Comparison of ENCODE assay signal across 3 cellular contexts in the genomic region with DNA sequence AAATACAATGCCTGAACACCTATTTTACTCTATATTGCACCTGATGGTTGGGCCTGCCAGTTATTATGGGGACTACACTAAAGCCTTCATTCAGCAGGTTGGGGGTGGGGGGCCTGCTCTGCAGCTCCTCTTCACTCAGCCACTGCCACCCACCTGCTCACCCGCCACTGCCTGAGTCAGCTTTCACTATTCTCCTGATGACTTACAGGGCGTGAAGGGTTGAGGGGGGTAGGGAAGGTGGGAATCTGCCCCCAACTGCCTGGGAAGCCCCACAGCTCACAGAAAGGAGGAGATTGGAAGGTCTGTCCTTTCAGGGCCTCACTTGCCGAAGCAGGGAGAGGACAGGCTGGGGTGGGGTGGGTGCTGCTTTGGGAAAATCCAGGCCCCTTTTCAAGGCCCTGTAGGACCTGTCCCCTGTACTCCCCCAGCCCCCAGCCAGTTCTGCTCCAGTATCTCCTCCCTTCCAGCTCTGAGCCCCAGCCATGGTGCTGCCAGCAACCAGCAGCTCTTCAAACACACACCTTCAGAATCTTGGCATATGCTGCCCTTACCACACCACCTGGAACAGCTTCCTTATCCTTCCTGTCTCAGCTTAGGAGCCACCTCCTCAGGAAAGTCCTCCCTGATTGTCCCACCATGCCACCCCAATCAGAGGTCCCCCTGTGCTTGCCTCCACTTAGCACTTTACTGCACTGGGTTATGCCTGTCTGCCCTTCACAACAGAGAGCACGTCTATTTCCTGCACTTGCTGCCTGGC.
TF ChIP-seq lines count a peak whose summit lies in the region.

No MANE protein-coding gene starts in this region.

TF ChIP-seq in GM23338, 12 proteins besides CTCF, POLR2A, EP300 and RAD21 (continues in another document):
- TF ChIP-seq, protein P1, sequence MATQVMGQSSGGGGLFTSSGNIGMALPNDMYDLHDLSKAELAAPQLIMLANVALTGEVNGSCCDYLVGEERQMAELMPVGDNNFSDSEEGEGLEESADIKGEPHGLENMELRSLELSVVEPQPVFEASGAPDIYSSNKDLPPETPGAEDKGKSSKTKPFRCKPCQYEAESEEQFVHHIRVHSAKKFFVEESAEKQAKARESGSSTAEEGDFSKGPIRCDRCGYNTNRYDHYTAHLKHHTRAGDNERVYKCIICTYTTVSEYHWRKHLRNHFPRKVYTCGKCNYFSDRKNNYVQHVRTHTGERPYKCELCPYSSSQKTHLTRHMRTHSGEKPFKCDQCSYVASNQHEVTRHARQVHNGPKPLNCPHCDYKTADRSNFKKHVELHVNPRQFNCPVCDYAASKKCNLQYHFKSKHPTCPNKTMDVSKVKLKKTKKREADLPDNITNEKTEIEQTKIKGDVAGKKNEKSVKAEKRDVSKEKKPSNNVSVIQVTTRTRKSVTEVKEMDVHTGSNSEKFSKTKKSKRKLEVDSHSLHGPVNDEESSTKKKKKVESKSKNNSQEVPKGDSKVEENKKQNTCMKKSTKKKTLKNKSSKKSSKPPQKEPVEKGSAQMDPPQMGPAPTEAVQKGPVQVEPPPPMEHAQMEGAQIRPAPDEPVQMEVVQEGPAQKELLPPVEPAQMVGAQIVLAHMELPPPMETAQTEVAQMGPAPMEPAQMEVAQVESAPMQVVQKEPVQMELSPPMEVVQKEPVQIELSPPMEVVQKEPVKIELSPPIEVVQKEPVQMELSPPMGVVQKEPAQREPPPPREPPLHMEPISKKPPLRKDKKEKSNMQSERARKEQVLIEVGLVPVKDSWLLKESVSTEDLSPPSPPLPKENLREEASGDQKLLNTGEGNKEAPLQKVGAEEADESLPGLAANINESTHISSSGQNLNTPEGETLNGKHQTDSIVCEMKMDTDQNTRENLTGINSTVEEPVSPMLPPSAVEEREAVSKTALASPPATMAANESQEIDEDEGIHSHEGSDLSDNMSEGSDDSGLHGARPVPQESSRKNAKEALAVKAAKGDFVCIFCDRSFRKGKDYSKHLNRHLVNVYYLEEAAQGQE (IDR thresholded peaks at IDR 0.05; ENCODE audit: unreplicated experiment) = no peak
- TF ChIP-seq POLR2AphosphoS5 (IDR thresholded peaks at IDR 0.05; ENCODE audit: low read depth) = no peak
- TF ChIP-seq STAT1 (IDR thresholded peaks at IDR 0.05; ENCODE audit: unreplicated experiment) = no peak
- TF ChIP-seq EZH2phosphoT487 (IDR thresholded peaks at IDR 0.05; ENCODE audit: unreplicated experiment) = no peak
- TF ChIP-seq NANOG (IDR thresholded peaks at IDR 0.05; ENCODE audit: borderline replicate concordance) = no peak

TF ChIP-seq in K562, 482 proteins besides CTCF, POLR2A, EP300 and RAD21:
- TF ChIP-seq, protein P2, sequence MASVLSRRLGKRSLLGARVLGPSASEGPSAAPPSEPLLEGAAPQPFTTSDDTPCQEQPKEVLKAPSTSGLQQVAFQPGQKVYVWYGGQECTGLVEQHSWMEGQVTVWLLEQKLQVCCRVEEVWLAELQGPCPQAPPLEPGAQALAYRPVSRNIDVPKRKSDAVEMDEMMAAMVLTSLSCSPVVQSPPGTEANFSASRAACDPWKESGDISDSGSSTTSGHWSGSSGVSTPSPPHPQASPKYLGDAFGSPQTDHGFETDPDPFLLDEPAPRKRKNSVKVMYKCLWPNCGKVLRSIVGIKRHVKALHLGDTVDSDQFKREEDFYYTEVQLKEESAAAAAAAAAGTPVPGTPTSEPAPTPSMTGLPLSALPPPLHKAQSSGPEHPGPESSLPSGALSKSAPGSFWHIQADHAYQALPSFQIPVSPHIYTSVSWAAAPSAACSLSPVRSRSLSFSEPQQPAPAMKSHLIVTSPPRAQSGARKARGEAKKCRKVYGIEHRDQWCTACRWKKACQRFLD (CRISPR knock-in tag; IDR thresholded peaks at IDR 0.05) = no peak
- peak; percentile 92 for TF ChIP-seq ZFP36 (IDR thresholded peaks at IDR 0.05; ENCODE audit: low read depth, low read length, partially characterized antibody)

TF ChIP-seq in SK-N-SH treated with all-trans-retinoic acid at 6 μM for 48 hours, 23 proteins besides CTCF, POLR2A, EP300 and RAD21:
- TF ChIP-seq TOX (CRISPR knock-in tag; IDR thresholded peaks at IDR 0.05; ENCODE audit: borderline replicate concordance) (no peak), PPARA (CRISPR knock-in tag; IDR thresholded peaks at IDR 0.05; ENCODE audit: borderline replicate concordance) (no peak), ZNF8 (CRISPR knock-in tag; IDR thresholded peaks at IDR 0.05) (no peak), ZC3H10 (CRISPR knock-in tag; IDR thresholded peaks at IDR 0.05) (no peak), RARB (CRISPR knock-in tag; IDR thresholded peaks at IDR 0.05) (no peak), OSR1 (CRISPR knock-in tag; IDR thresholded peaks at IDR 0.05) (no peak), BACH2 (CRISPR knock-in tag; IDR thresholded peaks at IDR 0.05; ENCODE audit: borderline replicate concordance) (no peak), ARNTL (CRISPR knock-in tag; IDR thresholded peaks at IDR 0.05; ENCODE audit: borderline replicate concordance, low read depth) (no peak), ZFP3 (CRISPR knock-in tag; IDR thresholded peaks at IDR 0.05) (no peak), CSDC2 (CRISPR knock-in tag; IDR thresholded peaks at IDR 0.05) (no peak), ZFP30 (CRISPR knock-in tag; IDR thresholded peaks at IDR 0.05) (no peak), ISL1 (CRISPR knock-in tag; IDR thresholded peaks at IDR 0.05) (no peak), SNAI2 (CRISPR knock-in tag; IDR thresholded peaks at IDR 0.05) (no peak), ESRRG (CRISPR knock-in tag; IDR thresholded peaks at IDR 0.05) (no peak), ZNF70 (CRISPR knock-in tag; IDR thresholded peaks at IDR 0.05) (no peak)
- TF ChIP-seq, protein P3, sequence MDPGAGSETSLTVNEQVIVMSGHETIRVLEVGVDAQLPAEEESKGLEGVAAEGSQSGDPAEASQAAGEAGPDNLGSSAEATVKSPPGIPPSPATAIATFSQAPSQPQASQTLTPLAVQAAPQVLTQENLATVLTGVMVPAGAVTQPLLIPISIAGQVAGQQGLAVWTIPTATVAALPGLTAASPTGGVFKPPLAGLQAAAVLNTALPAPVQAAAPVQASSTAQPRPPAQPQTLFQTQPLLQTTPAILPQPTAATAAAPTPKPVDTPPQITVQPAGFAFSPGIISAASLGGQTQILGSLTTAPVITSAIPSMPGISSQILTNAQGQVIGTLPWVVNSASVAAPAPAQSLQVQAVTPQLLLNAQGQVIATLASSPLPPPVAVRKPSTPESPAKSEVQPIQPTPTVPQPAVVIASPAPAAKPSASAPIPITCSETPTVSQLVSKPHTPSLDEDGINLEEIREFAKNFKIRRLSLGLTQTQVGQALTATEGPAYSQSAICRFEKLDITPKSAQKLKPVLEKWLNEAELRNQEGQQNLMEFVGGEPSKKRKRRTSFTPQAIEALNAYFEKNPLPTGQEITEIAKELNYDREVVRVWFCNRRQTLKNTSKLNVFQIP (CRISPR knock-in tag; IDR thresholded peaks at IDR 0.05; ENCODE audit: borderline replicate concordance, low read depth) = no peak
- TF ChIP-seq, protein P4, sequence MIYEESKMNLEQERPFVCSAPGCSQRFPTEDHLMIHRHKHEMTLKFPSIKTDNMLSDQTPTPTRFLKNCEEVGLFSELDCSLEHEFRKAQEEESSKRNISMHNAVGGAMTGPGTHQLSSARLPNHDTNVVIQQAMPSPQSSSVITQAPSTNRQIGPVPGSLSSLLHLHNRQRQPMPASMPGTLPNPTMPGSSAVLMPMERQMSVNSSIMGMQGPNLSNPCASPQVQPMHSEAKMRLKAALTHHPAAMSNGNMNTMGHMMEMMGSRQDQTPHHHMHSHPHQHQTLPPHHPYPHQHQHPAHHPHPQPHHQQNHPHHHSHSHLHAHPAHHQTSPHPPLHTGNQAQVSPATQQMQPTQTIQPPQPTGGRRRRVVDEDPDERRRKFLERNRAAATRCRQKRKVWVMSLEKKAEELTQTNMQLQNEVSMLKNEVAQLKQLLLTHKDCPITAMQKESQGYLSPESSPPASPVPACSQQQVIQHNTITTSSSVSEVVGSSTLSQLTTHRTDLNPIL (CRISPR knock-in tag; IDR thresholded peaks at IDR 0.05; ENCODE audit: low read depth) = no peak
- TF ChIP-seq, protein P5, sequence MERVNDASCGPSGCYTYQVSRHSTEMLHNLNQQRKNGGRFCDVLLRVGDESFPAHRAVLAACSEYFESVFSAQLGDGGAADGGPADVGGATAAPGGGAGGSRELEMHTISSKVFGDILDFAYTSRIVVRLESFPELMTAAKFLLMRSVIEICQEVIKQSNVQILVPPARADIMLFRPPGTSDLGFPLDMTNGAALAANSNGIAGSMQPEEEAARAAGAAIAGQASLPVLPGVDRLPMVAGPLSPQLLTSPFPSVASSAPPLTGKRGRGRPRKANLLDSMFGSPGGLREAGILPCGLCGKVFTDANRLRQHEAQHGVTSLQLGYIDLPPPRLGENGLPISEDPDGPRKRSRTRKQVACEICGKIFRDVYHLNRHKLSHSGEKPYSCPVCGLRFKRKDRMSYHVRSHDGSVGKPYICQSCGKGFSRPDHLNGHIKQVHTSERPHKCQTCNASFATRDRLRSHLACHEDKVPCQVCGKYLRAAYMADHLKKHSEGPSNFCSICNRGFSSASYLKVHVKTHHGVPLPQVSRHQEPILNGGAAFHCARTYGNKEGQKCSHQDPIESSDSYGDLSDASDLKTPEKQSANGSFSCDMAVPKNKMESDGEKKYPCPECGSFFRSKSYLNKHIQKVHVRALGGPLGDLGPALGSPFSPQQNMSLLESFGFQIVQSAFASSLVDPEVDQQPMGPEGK (CRISPR knock-in tag; IDR thresholded peaks at IDR 0.05; ENCODE audit: borderline replicate concordance) = no peak
- TF ChIP-seq, protein P6, sequence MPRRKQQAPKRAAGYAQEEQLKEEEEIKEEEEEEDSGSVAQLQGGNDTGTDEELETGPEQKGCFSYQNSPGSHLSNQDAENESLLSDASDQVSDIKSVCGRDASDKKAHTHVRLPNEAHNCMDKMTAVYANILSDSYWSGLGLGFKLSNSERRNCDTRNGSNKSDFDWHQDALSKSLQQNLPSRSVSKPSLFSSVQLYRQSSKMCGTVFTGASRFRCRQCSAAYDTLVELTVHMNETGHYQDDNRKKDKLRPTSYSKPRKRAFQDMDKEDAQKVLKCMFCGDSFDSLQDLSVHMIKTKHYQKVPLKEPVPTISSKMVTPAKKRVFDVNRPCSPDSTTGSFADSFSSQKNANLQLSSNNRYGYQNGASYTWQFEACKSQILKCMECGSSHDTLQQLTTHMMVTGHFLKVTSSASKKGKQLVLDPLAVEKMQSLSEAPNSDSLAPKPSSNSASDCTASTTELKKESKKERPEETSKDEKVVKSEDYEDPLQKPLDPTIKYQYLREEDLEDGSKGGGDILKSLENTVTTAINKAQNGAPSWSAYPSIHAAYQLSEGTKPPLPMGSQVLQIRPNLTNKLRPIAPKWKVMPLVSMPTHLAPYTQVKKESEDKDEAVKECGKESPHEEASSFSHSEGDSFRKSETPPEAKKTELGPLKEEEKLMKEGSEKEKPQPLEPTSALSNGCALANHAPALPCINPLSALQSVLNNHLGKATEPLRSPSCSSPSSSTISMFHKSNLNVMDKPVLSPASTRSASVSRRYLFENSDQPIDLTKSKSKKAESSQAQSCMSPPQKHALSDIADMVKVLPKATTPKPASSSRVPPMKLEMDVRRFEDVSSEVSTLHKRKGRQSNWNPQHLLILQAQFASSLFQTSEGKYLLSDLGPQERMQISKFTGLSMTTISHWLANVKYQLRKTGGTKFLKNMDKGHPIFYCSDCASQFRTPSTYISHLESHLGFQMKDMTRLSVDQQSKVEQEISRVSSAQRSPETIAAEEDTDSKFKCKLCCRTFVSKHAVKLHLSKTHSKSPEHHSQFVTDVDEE (CRISPR knock-in tag; IDR thresholded peaks at IDR 0.05) = no peak
- TF ChIP-seq, protein P7, sequence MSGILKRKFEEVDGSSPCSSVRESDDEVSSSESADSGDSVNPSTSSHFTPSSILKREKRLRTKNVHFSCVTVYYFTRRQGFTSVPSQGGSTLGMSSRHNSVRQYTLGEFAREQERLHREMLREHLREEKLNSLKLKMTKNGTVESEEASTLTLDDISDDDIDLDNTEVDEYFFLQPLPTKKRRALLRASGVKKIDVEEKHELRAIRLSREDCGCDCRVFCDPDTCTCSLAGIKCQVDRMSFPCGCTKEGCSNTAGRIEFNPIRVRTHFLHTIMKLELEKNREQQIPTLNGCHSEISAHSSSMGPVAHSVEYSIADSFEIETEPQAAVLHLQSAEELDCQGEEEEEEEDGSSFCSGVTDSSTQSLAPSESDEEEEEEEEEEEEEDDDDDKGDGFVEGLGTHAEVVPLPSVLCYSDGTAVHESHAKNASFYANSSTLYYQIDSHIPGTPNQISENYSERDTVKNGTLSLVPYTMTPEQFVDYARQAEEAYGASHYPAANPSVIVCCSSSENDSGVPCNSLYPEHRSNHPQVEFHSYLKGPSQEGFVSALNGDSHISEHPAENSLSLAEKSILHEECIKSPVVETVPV (CRISPR knock-in tag; IDR thresholded peaks at IDR 0.05) = no peak
